ENCODE assay signal across 11 cellular contexts in genomic region chr14:102539544-102540309, GRCh38. TPM values are rescaled to one million over a fixed set of nuclear protein-coding genes. Genes with fewer than 3 reads are reported as not detected.
DNase-seq lines count a peak whose midpoint lies in the region; ATAC-seq and TF ChIP-seq lines count a peak whose summit lies in the region.
"Had no signal": no experiment of that assay in that cellular context is flagged by ENCODE, and none has a peak within 500 bp of the region (broad histone marks: within the 10 kb centered on the region; RNA-seq: fewer than 3 reads in every experiment).

No MANE protein-coding gene starts in this region.

- CTCF ChIA-PET in AG04450 (lab: Charles Lee), result interaction anchor here (1.7 kb wide), 1 partner anchor 15 kb away, joined by 5 read pairs; no protein-coding TSS in a partner anchor
- CTCF ChIA-PET in HEK293 (lab: Yijun Ruan, JAX), result interaction anchor here (1.0 kb wide), 1 partner anchor 15 kb away, joined by 4 read pairs; no protein-coding TSS in a partner anchor

- peak; percentile 10 for DNase-seq in AG04450 (ENCODE audit: low read depth, low spot score)
- peak; percentile 43 for DNase-seq in RPMI7951 (ENCODE audit: low read depth)
- DNase-seq in fibroblast of the aortic adventitia (ENCODE audit: low read depth), result peak; percentile 39
- no peak for DNase-seq in AML-193 (lab: John Stamatoyannopoulos, UW)
- DNase-seq: mesenchymal stem cell, NCI-H2227 treated with DMSO at 0.1 percent for 48 hours had no signal

- no peaks in the 10 kb centered on the region for H3K36me3 ChIP-seq in HEK293 (ENCODE audit: control insufficient read depth in 2 of 2, insufficient read depth in 1 of 2, low read length in 2 of 2)
- H3K36me3 ChIP-seq: gastroesophageal sphincter had no signal

- no peaks in the 10 kb centered on the region; the same call in 1 of the 2 replicates for H3K9me3 ChIP-seq in AG04450 (ENCODE audit: control insufficient read depth, insufficient read depth, low read length)
- no peaks in the 10 kb centered on the region for H3K9me3 ChIP-seq in HEK293 (ENCODE audit: control insufficient read depth, insufficient read depth, low read depth, low read length)
- H3K9me3 ChIP-seq: gastroesophageal sphincter had no signal

- ATAC-seq in GM18870 (IDR thresholded peaks at IDR 0.05; ENCODE audit: unreplicated experiment), result no peak
- no peak for ATAC-seq in GM21390 (IDR thresholded peaks at IDR 0.05; ENCODE audit: unreplicated experiment)
- no peak for ATAC-seq in HG02623 (IDR thresholded peaks at IDR 0.05; ENCODE audit: unreplicated experiment)
- ATAC-seq: gastroesophageal sphincter had no signal

- TF ChIP-seq CTCF in AG04450 (IDR thresholded peaks at IDR 0.05; ENCODE audit: low read depth, low read length) (no peak), HEK293 (tag by site-specific recombination; IDR thresholded peaks at IDR 0.05) (no peak), fibroblast of the aortic adventitia (IDR thresholded peaks at IDR 0.05; ENCODE audit: insufficient read depth, low read length) (no peak)

- peaks cover 6% of the 10 kb centered on the region for H3K27me3 ChIP-seq in AG04450 (ENCODE audit: control insufficient read depth, insufficient read depth, low read length)

- H3K4me1 ChIP-seq in HEK293 (ENCODE audit: control insufficient read depth, insufficient read depth, low read length), result peaks cover 12% of the 10 kb centered on the region

- no peak overlapping the region for H3K27ac ChIP-seq in AG04450 (ENCODE audit: low read depth, low read length)
- peak overlapping the region; percentile 58 for H3K27ac ChIP-seq in HEK293 (ENCODE audit: extremely low read depth, low read depth, low read length)
- H3K27ac ChIP-seq: gastroesophageal sphincter had no signal

- H3K4me3 ChIP-seq in AG04450 (ENCODE audit: low read depth, low read length) (no peak overlapping the region), HEK293 (ENCODE audit: low read depth, low read length) (no peak overlapping the region), fibroblast of the aortic adventitia (ENCODE audit: low read depth, low read length) (no peak overlapping the region)
- H3K4me3 ChIP-seq: gastroesophageal sphincter had no signal

- POLR2A ChIA-PET in AG04450 (lab: Yijun Ruan, JAX), result interaction anchor here (0.6 to 1.0 kb wide), 2 partner anchors 19 to 55 kb away, joined by 3 to 9 read pairs; no protein-coding TSS in a partner anchor
- POLR2A ChIA-PET in HEK293 (lab: Yijun Ruan, JAX), result interaction anchor here (1.7 kb wide), 1 partner anchor 15 kb away, joined by 4 read pairs; no protein-coding TSS in a partner anchor

TF ChIP-seq in HEK293, 187 proteins besides CTCF, POLR2A, EP300 and RAD21 (continues in another document):
- TF ChIP-seq ZNF138 (tag by site-specific recombination; IDR thresholded peaks at IDR 0.05; ENCODE audit: borderline replicate concordance), result no peak
- peak; percentile 67; the same call in 1 of the 2 replicates for TF ChIP-seq SP7 (tag by site-specific recombination; IDR thresholded peaks at IDR 0.05)
- TF ChIP-seq EGR2 (tag by site-specific recombination; IDR thresholded peaks at IDR 0.05; ENCODE audit: low read depth), result peak; percentile 98
- no peak for TF ChIP-seq ZNF561 (tag by site-specific recombination; IDR thresholded peaks at IDR 0.05; ENCODE audit: borderline replicate concordance)
- no peak for TF ChIP-seq ZNF830 (tag by site-specific recombination; IDR thresholded peaks at IDR 0.05; ENCODE audit: low read depth)
- TF ChIP-seq KLF10 (tag by site-specific recombination; IDR thresholded peaks at IDR 0.05), result peak; percentile 76
- TF ChIP-seq, protein P1, sequence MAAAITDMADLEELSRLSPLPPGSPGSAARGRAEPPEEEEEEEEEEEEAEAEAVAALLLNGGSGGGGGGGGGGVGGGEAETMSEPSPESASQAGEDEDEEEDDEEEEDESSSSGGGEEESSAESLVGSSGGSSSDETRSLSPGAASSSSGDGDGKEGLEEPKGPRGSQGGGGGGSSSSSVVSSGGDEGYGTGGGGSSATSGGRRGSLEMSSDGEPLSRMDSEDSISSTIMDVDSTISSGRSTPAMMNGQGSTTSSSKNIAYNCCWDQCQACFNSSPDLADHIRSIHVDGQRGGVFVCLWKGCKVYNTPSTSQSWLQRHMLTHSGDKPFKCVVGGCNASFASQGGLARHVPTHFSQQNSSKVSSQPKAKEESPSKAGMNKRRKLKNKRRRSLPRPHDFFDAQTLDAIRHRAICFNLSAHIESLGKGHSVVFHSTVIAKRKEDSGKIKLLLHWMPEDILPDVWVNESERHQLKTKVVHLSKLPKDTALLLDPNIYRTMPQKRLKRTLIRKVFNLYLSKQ (tag by site-specific recombination; IDR thresholded peaks at IDR 0.05; ENCODE audit: borderline replicate concordance), result no peak
- TF ChIP-seq KLF1 (tag by site-specific recombination; IDR thresholded peaks at IDR 0.05), result peak; percentile 89
- peak; percentile 22; the same call in 1 of the 2 replicates for TF ChIP-seq ZNF148 (tag by site-specific recombination; IDR thresholded peaks at IDR 0.05; ENCODE audit: borderline replicate concordance)
- 0 out of 2 replicates have a peak, but pooled peaks have one; percentile 46 for TF ChIP-seq MZF1 (tag by site-specific recombination; IDR thresholded peaks at IDR 0.05; ENCODE audit: borderline replicate concordance)
- TF ChIP-seq SP2 (tag by site-specific recombination; IDR thresholded peaks at IDR 0.05), result peak; percentile 50
- TF ChIP-seq ZNF692 (tag by site-specific recombination; IDR thresholded peaks at IDR 0.05), result peak; percentile 45; the same call in 1 of the 2 replicates
- peak; percentile 45; the same call in 1 of the 2 replicates for TF ChIP-seq OSR2 (tag by site-specific recombination; IDR thresholded peaks at IDR 0.05)
- TF ChIP-seq GLIS1 (tag by site-specific recombination; IDR thresholded peaks at IDR 0.05), result peak; percentile 77
- TF ChIP-seq, protein P2, sequence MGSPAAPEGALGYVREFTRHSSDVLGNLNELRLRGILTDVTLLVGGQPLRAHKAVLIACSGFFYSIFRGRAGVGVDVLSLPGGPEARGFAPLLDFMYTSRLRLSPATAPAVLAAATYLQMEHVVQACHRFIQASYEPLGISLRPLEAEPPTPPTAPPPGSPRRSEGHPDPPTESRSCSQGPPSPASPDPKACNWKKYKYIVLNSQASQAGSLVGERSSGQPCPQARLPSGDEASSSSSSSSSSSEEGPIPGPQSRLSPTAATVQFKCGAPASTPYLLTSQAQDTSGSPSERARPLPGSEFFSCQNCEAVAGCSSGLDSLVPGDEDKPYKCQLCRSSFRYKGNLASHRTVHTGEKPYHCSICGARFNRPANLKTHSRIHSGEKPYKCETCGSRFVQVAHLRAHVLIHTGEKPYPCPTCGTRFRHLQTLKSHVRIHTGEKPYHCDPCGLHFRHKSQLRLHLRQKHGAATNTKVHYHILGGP (tag by site-specific recombination; IDR thresholded peaks at IDR 0.05), result no peak
- TF ChIP-seq ZBTB8A (tag by site-specific recombination; IDR thresholded peaks at IDR 0.05), result peak; percentile 68
- TF ChIP-seq ZBTB17 (tag by site-specific recombination; IDR thresholded peaks at IDR 0.05), result no peak; the same call in 1 of the 2 replicates
- TF ChIP-seq YY1 (tag by site-specific recombination; IDR thresholded peaks at IDR 0.05), result 0 out of 2 replicates have a peak, but pooled peaks have one; percentile 20

RNA-seq across cellular contexts. Expression of gene ANKRD9, which starts 30.2 kb away (rescaled TPM):
- polyA plus RNA-seq in AG04450 (2011; rRNA removed), result 4.0 and 5.8 TPM in 2 replicates
- 2.8 TPM in 2 replicates for polyA minus RNA-seq in AG04450 (2011; rRNA and poly(A)+ RNA removed)
- 6.8 and 14.0 TPM in 2 replicates for total RNA-seq in RPMI7951 (2014; rRNA removed; shearing (Covaris generic))
- 16.2 and 37.5 TPM in 2 replicates for total RNA-seq in fibroblast of the aortic adventitia (ENCODE audit: low replicate concordance)

RNA-seq across cellular contexts. Expression of gene RCOR1, which starts 52.7 kb away (rescaled TPM):
- 14.4 and 16.7 TPM in 2 replicates for polyA plus RNA-seq in AG04450 (2011; rRNA removed)
- 17.5 and 19.9 TPM in 2 replicates for polyA minus RNA-seq in AG04450 (2011; rRNA and poly(A)+ RNA removed)
- 10.7 and 12.1 TPM in 2 replicates for total RNA-seq in RPMI7951 (2014; rRNA removed; shearing (Covaris generic))
- 12.5 and 14.4 TPM in 2 replicates for total RNA-seq in fibroblast of the aortic adventitia (ENCODE audit: low replicate concordance)

Comparison
In these comparisons a context has a peak if more than half of its experiments do, and no peak if none do; other contexts are left out.
1. DNase-seq: peak in AG04450 (single experiment), RPMI7951 (single experiment) and fibroblast of the aortic adventitia (single experiment); none in AML-193 (0 of 2).